Comparison of ENCODE assay signal across 9 cellular contexts in the genomic region with DNA sequence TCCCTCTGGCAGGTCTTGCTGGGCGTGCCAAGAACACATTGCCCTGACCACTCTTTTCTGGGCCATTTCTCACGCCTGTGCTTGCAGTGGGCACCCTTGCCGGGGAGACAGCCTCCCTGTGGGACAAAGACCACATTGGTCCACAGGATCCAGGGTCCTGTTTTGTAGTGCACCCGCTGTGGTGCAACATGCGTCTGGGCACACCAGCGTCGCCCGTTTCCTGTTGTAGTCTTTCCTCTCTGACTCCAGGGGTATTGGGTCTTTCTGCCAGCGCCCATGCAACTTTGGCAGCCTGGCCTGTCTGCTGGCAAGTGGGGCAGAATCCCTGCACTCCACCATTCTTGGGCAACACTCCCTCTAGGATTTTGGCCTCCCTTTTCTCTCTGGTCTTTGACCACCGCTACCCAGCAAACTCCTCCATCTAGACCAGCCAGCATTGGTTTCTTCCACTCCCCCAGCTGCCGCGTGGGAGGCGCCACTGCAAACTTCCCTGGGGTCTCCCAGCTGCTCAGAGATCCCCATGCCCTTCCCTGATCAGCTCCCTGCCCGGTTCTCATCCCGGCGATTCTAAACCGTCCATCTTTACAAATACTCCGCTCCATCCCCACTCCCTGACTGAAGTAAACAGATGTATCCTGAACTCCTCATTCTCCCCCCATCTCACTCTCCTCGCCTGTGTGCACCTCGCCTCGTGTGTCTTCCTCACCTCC. TPM values are rescaled to one million over a fixed set of nuclear protein-coding genes. Genes with fewer than 3 reads are reported as not detected.
DNase-seq lines count a peak whose midpoint lies in the region; ATAC-seq lines count a peak whose summit lies in the region.
"Had no signal": no experiment of that assay in that cellular context is flagged by ENCODE, and none has a peak within 500 bp of the region (broad histone marks: within the 10 kb centered on the region; RNA-seq: fewer than 3 reads in every experiment).

No MANE protein-coding gene starts in this region.

- no peaks in the 10 kb centered on the region for H3K9me3 ChIP-seq in HUES48 (ENCODE audit: control insufficient read depth, insufficient read depth, low read length)

- ATAC-seq in stimulated activated memory B cell treated with anti-CD40 and anti-IgM and Interleukin-4, amounts not matched to agents 10 μg/mL and 1 μg/mL and 100 μg/mL, for 72 hours = no peak

- H3K27me3 ChIP-seq in HUES48 (ENCODE audit: control insufficient read depth, insufficient read depth, low read length) = no peaks in the 10 kb centered on the region

- no peak overlapping the region for H3K27ac ChIP-seq in HUES48 (ENCODE audit: low read depth, low read length)
- H3K27ac ChIP-seq: epithelial cell of prostate had no signal

- H3K4me1 ChIP-seq in HUES48 (ENCODE audit: control insufficient read depth, insufficient read depth, low read length) = peaks cover 17% of the 10 kb centered on the region; the same call in 1 of the 2 replicates

- H3K4me3 ChIP-seq in HUES48 (ENCODE audit: low read depth, low read length) = peak overlapping the region; percentile 89

- H3K9me3 Mint-ChIP-seq in activated naive CD8-positive, alpha-beta T cell treated with anti-CD3 and anti-CD28 coated beads for 36 hours = no peaks in the 10 kb centered on the region
- peaks cover 0 to 1% (median 0%) of the 10 kb centered on the region in 6 donors for H3K9me3 Mint-ChIP-seq in immature natural killer cell
- H3K9me3 Mint-ChIP-seq in stimulated activated memory B cell treated with anti-CD40 and anti-IgM and Interleukin-4, amounts not matched to agents 10 μg/mL and 1 μg/mL and 100 μg/mL, for 72 hours = no peaks in the 10 kb centered on the region

- H3K36me3 ChIP-seq in HUES48 (ENCODE audit: control insufficient read depth, insufficient read depth, low read length) = peaks cover 15% of the 10 kb centered on the region

- no peak for DNase-seq in activated naive CD8-positive, alpha-beta T cell treated with anti-CD3 and anti-CD28 coated beads for 36 hours
- no peak for DNase-seq in immature natural killer cell
- no peak for DNase-seq in retina
- DNase-seq in SW480 (ENCODE audit: low spot score) = no peak
- DNase-seq in activated CD4-positive, alpha-beta T cell treated with anti-CD3 and anti-CD28 coated beads, Interleukin-2, amount 50 U/mL, for 4 hours = no peak
- DNase-seq in stimulated activated CD4-positive, alpha-beta T cell treated with anti-CD3 and anti-CD28 coated beads, Interleukin-15, amount 100 ng/mL, for 24 hours = no peak

- H3K9ac ChIP-seq in HUES48 (ENCODE audit: low read depth, low read length) = peak overlapping the region; percentile 26; the same call in 1 of the 2 replicates

- no peak overlapping the region for H3K27ac Mint-ChIP-seq in activated naive CD8-positive, alpha-beta T cell treated with anti-CD3 and anti-CD28 coated beads for 36 hours
- peak overlapping the region; percentile 86 to 97 (median 95) for H3K27ac Mint-ChIP-seq in immature natural killer cell
- H3K27ac Mint-ChIP-seq in stimulated activated memory B cell treated with anti-CD40 and anti-IgM and Interleukin-4, amounts not matched to agents 10 μg/mL and 1 μg/mL and 100 μg/mL, for 72 hours = peak overlapping the region; percentile 83

- H3K36me3 Mint-ChIP-seq in activated naive CD8-positive, alpha-beta T cell treated with anti-CD3 and anti-CD28 coated beads for 36 hours = no peaks in the 10 kb centered on the region
- peaks cover 0 to 3% (median 3%) of the 10 kb centered on the region in 3 donors for H3K36me3 Mint-ChIP-seq in immature natural killer cell
- H3K36me3 Mint-ChIP-seq in stimulated activated memory B cell treated with anti-CD40 and anti-IgM and Interleukin-4, amounts not matched to agents 10 μg/mL and 1 μg/mL and 100 μg/mL, for 72 hours = peaks cover 4% of the 10 kb centered on the region

- H3K27me3 Mint-ChIP-seq in activated naive CD8-positive, alpha-beta T cell treated with anti-CD3 and anti-CD28 coated beads for 36 hours = no peaks in the 10 kb centered on the region
- H3K27me3 Mint-ChIP-seq in immature natural killer cell (ENCODE audit: low read depth in 3 of 3) = peaks cover 3 to 14% (median 7%) of the 10 kb centered on the region in 3 donors
- no peaks in the 10 kb centered on the region for H3K27me3 Mint-ChIP-seq in stimulated activated memory B cell treated with anti-CD40 and anti-IgM and Interleukin-4, amounts not matched to agents 10 μg/mL and 1 μg/mL and 100 μg/mL, for 72 hours

- peaks cover 34% of the 10 kb centered on the region for H3K4me1 Mint-ChIP-seq in activated naive CD8-positive, alpha-beta T cell treated with anti-CD3 and anti-CD28 coated beads for 36 hours
- peaks cover 47 to 70% of the 10 kb centered on the region in 2 donors for H3K4me1 Mint-ChIP-seq in immature natural killer cell
- H3K4me1 Mint-ChIP-seq in stimulated activated memory B cell treated with anti-CD40 and anti-IgM and Interleukin-4, amounts not matched to agents 10 μg/mL and 1 μg/mL and 100 μg/mL, for 72 hours = peaks cover 53% of the 10 kb centered on the region

- peak overlapping the region; percentile 90 for H3K4me3 Mint-ChIP-seq in activated naive CD8-positive, alpha-beta T cell treated with anti-CD3 and anti-CD28 coated beads for 36 hours
- H3K4me3 Mint-ChIP-seq in immature natural killer cell = peak overlapping the region; percentile 94 to 97 (median 95)
- peak overlapping the region; percentile 87 for H3K4me3 Mint-ChIP-seq in stimulated activated memory B cell treated with anti-CD40 and anti-IgM and Interleukin-4, amounts not matched to agents 10 μg/mL and 1 μg/mL and 100 μg/mL, for 72 hours

RNA-seq across cellular contexts. Expression of a gene that starts 1.2 kb away (rescaled TPM):
- total RNA-seq in activated naive CD8-positive, alpha-beta T cell treated with anti-CD3 and anti-CD28 coated beads for 36 hours = 1 to 10 TPM; 9.5 to 10.0 TPM
- 10 to 100 TPM; 36.2 to 43.4 (median 40.3) TPM for polyA plus RNA-seq in immature natural killer cell

RNA-seq across cellular contexts. Expression of a gene that starts 12.3 kb away (rescaled TPM):
- 1 to 10 TPM; 1.7 to 2.5 TPM for total RNA-seq in activated naive CD8-positive, alpha-beta T cell treated with anti-CD3 and anti-CD28 coated beads for 36 hours
- polyA plus RNA-seq in immature natural killer cell = under 1 TPM in 1 of 3 donors, not detected in 2; 0.08 TPM

RNA-seq across cellular contexts. Expression of a gene that starts 26.3 kb away (rescaled TPM):
- total RNA-seq in activated naive CD8-positive, alpha-beta T cell treated with anti-CD3 and anti-CD28 coated beads for 36 hours = 10 to 100 TPM; 30.2 to 31.2 TPM
- 10 to 100 TPM; 19.9 to 26.8 (median 21.1) TPM for polyA plus RNA-seq in immature natural killer cell

RNA-seq across cellular contexts. Expression of a gene that starts 28.7 kb away (rescaled TPM):
- under 1 TPM; 0.50 to 0.58 TPM for total RNA-seq in activated naive CD8-positive, alpha-beta T cell treated with anti-CD3 and anti-CD28 coated beads for 36 hours
- polyA plus RNA-seq in immature natural killer cell = not detected
